Comparison of ENCODE assay signal across 30 cellular contexts in genomic region chr10:1215862-1216575, GRCh38.
"Had no signal": no experiment of that assay in that cellular context is flagged by ENCODE, and none has a peak within 500 bp of the region (broad histone marks: within the 10 kb centered on the region; RNA-seq: fewer than 3 reads in every experiment).

No MANE protein-coding gene starts in this region.

- H3K9me3 Mint-ChIP-seq: activated naive CD4-positive, alpha-beta T cell treated with anti-CD3 and anti-CD28 coated beads, Interleukin-2, amount 10 ng/mL, durations not matched to agents 7 days and 5 days; activated naive CD8-positive, alpha-beta T cell treated with anti-CD3 and anti-CD28 coated beads, Interleukin-2, amount 50 U/mL, for 24 hours; activated T-cell treated with anti-CD3 and anti-CD28 coated beads, Interleukin-2, amount 50 U/mL, for 4 hours; activated T-helper 1 cell treated with anti-CD3 and anti-CD28 coated beads, Interleukin-12 subunit alpha, Interleukin-12 subunit beta, Interleukin-2, Interleukin-4 antibody, amounts not matched to agents 30 ng/mL and 10 ng/mL and 1 ng/mL, durations not matched to agents 14 hours and 24 hours and 36 hours had no signal

- H3K27ac Mint-ChIP-seq: activated CD8-positive, alpha-beta T cell treated with anti-CD3 and anti-CD28 coated beads, Interleukin-2, amount 10 ng/mL, durations not matched to agents 7 days and 5 days; activated naive CD4-positive, alpha-beta T cell treated with anti-CD3 and anti-CD28 coated beads, Interleukin-2, amount 10 ng/mL, durations not matched to agents 7 days and 5 days; activated naive CD8-positive, alpha-beta T cell; activated naive CD8-positive, alpha-beta T cell treated with anti-CD3 and anti-CD28 coated beads, Interleukin-2, amount 50 U/mL, for 24 hours; activated T-helper 1 cell treated with anti-CD3 and anti-CD28 coated beads, Interleukin-12 subunit alpha, Interleukin-12 subunit beta, Interleukin-2, Interleukin-4 antibody, amounts not matched to agents 30 ng/mL and 10 ng/mL and 1 ng/mL, durations not matched to agents 14 hours and 24 hours and 36 hours; brain had no signal

- FAIRE-seq: K562 had no signal

- H3K4me1 Mint-ChIP-seq: activated naive CD4-positive, alpha-beta T cell treated with anti-CD3 and anti-CD28 coated beads, Interleukin-2, amount 10 ng/mL, durations not matched to agents 7 days and 5 days; activated naive CD8-positive, alpha-beta T cell treated with anti-CD3 and anti-CD28 coated beads, Interleukin-2, amount 50 U/mL, for 24 hours; brain had no signal

- H3K36me3 ChIP-seq: SJCRH30, WERI-Rb-1 had no signal

- H3K4me3 Mint-ChIP-seq: activated CD8-positive, alpha-beta T cell treated with anti-CD3 and anti-CD28 coated beads, Interleukin-2, amount 10 ng/mL, durations not matched to agents 7 days and 5 days; activated naive CD4-positive, alpha-beta T cell treated with anti-CD3 and anti-CD28 coated beads, Interleukin-2, amount 10 ng/mL, durations not matched to agents 7 days and 5 days; activated naive CD8-positive, alpha-beta T cell; activated naive CD8-positive, alpha-beta T cell treated with anti-CD3 and anti-CD28 coated beads, Interleukin-2, amount 50 U/mL, for 24 hours; activated T-cell treated with anti-CD3 and anti-CD28 coated beads, Interleukin-2, amount 50 U/mL, for 4 hours; activated T-helper 1 cell treated with anti-CD3 and anti-CD28 coated beads, Interleukin-12 subunit alpha, Interleukin-12 subunit beta, Interleukin-2, Interleukin-4 antibody, amounts not matched to agents 30 ng/mL and 10 ng/mL and 1 ng/mL, durations not matched to agents 14 hours and 24 hours and 36 hours; brain had no signal

- H3K9me3 ChIP-seq: SJCRH30 had no signal

- H3K27me3 ChIP-seq: SJCRH30 had no signal

- H3K27ac ChIP-seq: SJCRH30, SK-N-MC, WERI-Rb-1 had no signal

- H3K27me3 Mint-ChIP-seq: activated naive CD4-positive, alpha-beta T cell treated with anti-CD3 and anti-CD28 coated beads, Interleukin-2, amount 10 ng/mL, durations not matched to agents 7 days and 5 days; activated naive CD8-positive, alpha-beta T cell; activated naive CD8-positive, alpha-beta T cell treated with anti-CD3 and anti-CD28 coated beads, Interleukin-2, amount 50 U/mL, for 24 hours; brain had no signal

- H3K36me3 Mint-ChIP-seq: activated naive CD4-positive, alpha-beta T cell treated with anti-CD3 and anti-CD28 coated beads, Interleukin-2, amount 10 ng/mL, durations not matched to agents 7 days and 5 days; activated naive CD8-positive, alpha-beta T cell; brain had no signal

- H3K4me1 ChIP-seq: SJCRH30 had no signal

- DNase-seq: activated CD4-positive, alpha-beta T cell treated with anti-CD3 and anti-CD28 coated beads for 1 hour; activated CD4-positive, alpha-beta T cell treated with anti-CD3 and anti-CD28 coated beads for 48 hours; activated CD4-positive, alpha-beta T cell treated with anti-CD3 and anti-CD28 coated beads, Interleukin-2, amount 50 U/mL, for 48 hours; activated CD4-positive, CD25-positive, alpha-beta regulatory T cell; activated CD8-positive, alpha-beta memory T cell treated with anti-CD3 and anti-CD28 coated beads, Interleukin-2, amount 50 U/mL, for 4 hours; activated CD8-positive, alpha-beta T cell treated with anti-CD3 and anti-CD28 coated beads, Interleukin-2, amount 10 ng/mL, durations not matched to agents 7 days and 5 days; activated gamma-delta T cell treated with Interleukin-2 at 50 U/mL for 16 hours; activated naive CD4-positive, alpha-beta T cell treated with anti-CD3 and anti-CD28 coated beads, Interleukin-2, amount 10 ng/mL, durations not matched to agents 7 days and 5 days; activated naive CD8-positive, alpha-beta T cell treated with anti-CD3 and anti-CD28 coated beads, Interleukin-2, amount 50 U/mL, for 24 hours; activated T-cell treated with anti-CD3 and anti-CD28 coated beads for 4 hours; activated T-cell treated with anti-CD3 and anti-CD28 coated beads, Interleukin-2, amount 50 U/mL, for 4 hours; anterior cingulate cortex; central memory CD4-positive, alpha-beta T cell; NCI-H1092 treated with DMSO at 0.1 percent for 48 hours; NCI-H1417; NCI-H146; NCI-H187; NCI-H2081; NCI-H2171 treated with DMSO at 0.1 percent for 48 hours; NCI-H2227 treated with DMSO at 0.1 percent for 48 hours; NCI-H524 treated with DMSO at 0.1 percent for 48 hours; SHP77; SJCRH30; T1000; WERI-Rb-1 had no signal

- H3K4me3 ChIP-seq: K562, SJCRH30, SK-N-MC had no signal
